Comparison of ENCODE assay signal across 20 cellular contexts in genomic region chr5:177538876-177539275, GRCh38. TPM values are rescaled to one million over a fixed set of nuclear protein-coding genes. Genes with fewer than 3 reads are reported as not detected.
DNase-seq lines count a peak whose midpoint lies in the region; ATAC-seq and TF ChIP-seq lines count a peak whose summit lies in the region.
"Had no signal": no experiment of that assay in that cellular context is flagged by ENCODE, and none has a peak within 500 bp of the region (broad histone marks: within the 10 kb centered on the region; RNA-seq: fewer than 3 reads in every experiment).

No MANE protein-coding gene starts in this region.

- ATAC-seq in GM19463 (IDR thresholded peaks at IDR 0.05; ENCODE audit: unreplicated experiment) = no peak
- ATAC-seq in T-helper 17 cell = no peak
- ATAC-seq: K562, natural killer cell had no signal

- H3K27me3 ChIP-seq in HL-60 (ENCODE audit: insufficient read depth, poor library complexity, severe bottlenecking) (no peaks in the 10 kb centered on the region), muscle layer of colon (ENCODE audit: control insufficient read depth in 1 of 2, insufficient read depth in 2 of 2, low read length in 2 of 2) (no peaks in the 10 kb centered on the region), stomach (no peaks in the 10 kb centered on the region)

- no peaks in the 10 kb centered on the region for H3K27me3 Mint-ChIP-seq in T-helper 17 cell
- H3K27me3 Mint-ChIP-seq: stimulated activated naive CD8-positive, alpha-beta T cell treated with anti-CD3 and anti-CD28 coated beads, Interleukin-15, Interleukin-2, amounts not matched to agents 100 ng/mL and 50 ng/mL, for 24 hours had no signal

- no peak for TF ChIP-seq EP300 in stomach (IDR thresholded peaks at IDR 0.05)

- H3K9ac ChIP-seq in muscle layer of colon (ENCODE audit: low read length) = no peak overlapping the region
- H3K9ac ChIP-seq: SK-N-SH had no signal

- peak overlapping the region; percentile 5 for H3K27ac ChIP-seq in HL-60 (replicated peaks)
- peak overlapping the region; percentile 57 for H3K27ac ChIP-seq in epithelial cell of prostate
- peak overlapping the region; percentile 10 for H3K27ac ChIP-seq in muscle layer of colon (ENCODE audit: low read depth, low read length)
- H3K27ac ChIP-seq in stomach = peak overlapping the region in 3 of 5 donors; percentile 50 to 63 (median 58)

- H3K36me3 ChIP-seq in muscle layer of colon (ENCODE audit: insufficient read depth, low read length) = peaks cover 23% of the 10 kb centered on the region
- H3K36me3 ChIP-seq in stomach = peaks cover 14 to 60% (median 52%) of the 10 kb centered on the region in 4 donors

- no peak overlapping the region for H3K27ac Mint-ChIP-seq in T-helper 17 cell
- H3K27ac Mint-ChIP-seq: natural killer cell; stimulated activated naive CD8-positive, alpha-beta T cell treated with anti-CD3 and anti-CD28 coated beads, Interleukin-15, Interleukin-2, amounts not matched to agents 100 ng/mL and 50 ng/mL, for 24 hours had no signal

- intact Hi-C loops in stomach (cut with DNase I; ENCODE audit: low total_unique reads) = no loop called here

- TF ChIP-seq POLR2A in stomach (IDR thresholded peaks at IDR 0.05) = no peak

- TF ChIP-seq CTCF in HL-60 (IDR thresholded peaks at IDR 0.05; ENCODE audit: insufficient read depth, low read length) = no peak
- no peak for TF ChIP-seq CTCF in stomach (IDR thresholded peaks at IDR 0.05)

- H3K4me1 Mint-ChIP-seq in T-helper 17 cell = peaks cover 18% of the 10 kb centered on the region

- H3K9me3 ChIP-seq in muscle layer of colon (ENCODE audit: low read length) = no peaks in the 10 kb centered on the region
- H3K9me3 ChIP-seq in stomach = no peaks in the 10 kb centered on the region
- H3K9me3 ChIP-seq in T-helper 17 cell (ENCODE audit: control insufficient read depth, low read length, poor library complexity, severe bottlenecking) = no peaks in the 10 kb centered on the region
- H3K9me3 ChIP-seq: SK-N-SH had no signal

- no peak for DNase-seq in HL-60 (ENCODE audit: low read depth in 1 of 2, low spot score in 1 of 2)
- DNase-seq in epithelial cell of prostate (ENCODE audit: low read depth, low spot score) = no peak
- no peak for DNase-seq in stomach
- no peak for DNase-seq in NCI-H446 (lab: John Stamatoyannopoulos, UW)
- no peak for DNase-seq in cerebellum (ENCODE audit: low spot score)
- no peak for DNase-seq in T-helper 17 cell
- DNase-seq: activated CD4-positive, alpha-beta T cell treated with anti-CD3 and anti-CD28 coated beads for 48 hours; activated CD8-positive, alpha-beta memory T cell treated with anti-CD3 and anti-CD28 coated beads, Interleukin-2, amount 50 U/mL, for 4 hours; activated naive CD4-positive, alpha-beta T cell treated with anti-CD3 and anti-CD28 coated beads, Interleukin-2, amount 50 U/mL, for 16 hours; dermis blood vessel endothelial cell; erythroblast; natural killer cell; NCI-H2081 treated with DMSO at 0.1 percent for 48 hours; NCI-H69; PC-3; SK-N-SH had no signal

- H3K4me3 ChIP-seq in HL-60 (replicated peaks; ENCODE audit: insufficient read depth, low read length) (no peak overlapping the region), muscle layer of colon (ENCODE audit: low read depth in 1 of 2, low read length in 2 of 2) (no peak overlapping the region), stomach (no peak overlapping the region)
- H3K4me3 ChIP-seq: K562 had no signal

- peaks cover 55% of the 10 kb centered on the region for H3K4me1 ChIP-seq in muscle layer of colon (ENCODE audit: insufficient read depth, low read length)
- peaks cover 13 to 68% (median 50%) of the 10 kb centered on the region in 4 donors for H3K4me1 ChIP-seq in stomach

- no peak overlapping the region for H3K4me3 Mint-ChIP-seq in T-helper 17 cell
- H3K4me3 Mint-ChIP-seq: natural killer cell; stimulated activated naive CD8-positive, alpha-beta T cell treated with anti-CD3 and anti-CD28 coated beads, Interleukin-15, Interleukin-2, amounts not matched to agents 100 ng/mL and 50 ng/mL, for 24 hours had no signal

- WGBS in stomach, 5 donors = 87 to 94% (median 92%) methylated on average over 10 of the region's 10 CpGs

- no peaks in the 10 kb centered on the region for H3K36me3 Mint-ChIP-seq in T-helper 17 cell (ENCODE audit: low read depth)
- H3K36me3 Mint-ChIP-seq: natural killer cell had no signal

RNA-seq across cellular contexts. Expression of gene FAM193B, which starts 15.5 kb away (rescaled TPM):
- 100 to 1,000 TPM in 3 of 5 donors, 10 to 100 TPM in 2; 40.4 to 316 (median 143) TPM for total RNA-seq in stomach
- polyA plus RNA-seq in stomach = 100 to 1,000 TPM; 106 to 140 (median 136) TPM
- total RNA-seq in cerebellum = 35.9 TPM
- 100 to 1,000 TPM; 143 to 167 TPM for total RNA-seq in T-helper 17 cell

RNA-seq across cellular contexts. Expression of gene DDX41, which starts 22.1 kb away (rescaled TPM):
- 100 to 1,000 TPM in 3 of 5 donors, 10 to 100 TPM in 2; 54.9 to 263 (median 128) TPM for total RNA-seq in stomach
- polyA plus RNA-seq in stomach = 10 to 100 TPM; 65.3 to 72.9 (median 71.0) TPM
- 50.5 TPM for total RNA-seq in cerebellum
- total RNA-seq in T-helper 17 cell = 10 to 100 TPM; 58.6 to 66.9 TPM

RNA-seq across cellular contexts. Expression of gene DOK3, which starts 29.2 kb away (rescaled TPM):
- 10 to 100 TPM in 1 of 5 donors, 1 to 10 TPM in 2, under 1 TPM in 1, not detected in 1; 0.43 to 31.2 (median 3.9) TPM for total RNA-seq in stomach
- 1 to 10 TPM; 2.4 to 6.0 (median 4.9) TPM for polyA plus RNA-seq in stomach
- total RNA-seq in cerebellum = 6.4 TPM
- total RNA-seq in T-helper 17 cell = 1 to 10 TPM; 5.1 to 8.0 TPM

RNA-seq across cellular contexts. Expression of gene PDLIM7, which starts 41.5 kb away (rescaled TPM):
- total RNA-seq in stomach = 100 to 1,000 TPM in 2 of 5 donors, 10 to 100 TPM in 3; 14.6 to 126 (median 97.0) TPM
- polyA plus RNA-seq in stomach = 100 to 1,000 TPM in 1 of 3 donors, 10 to 100 TPM in 2; 43.5 to 142 (median 76.6) TPM
- 10.4 TPM for total RNA-seq in cerebellum
- total RNA-seq in T-helper 17 cell = 10 to 100 TPM in 1 of 2 donors, 1 to 10 TPM in 1; 6.8 to 16.2 TPM

RNA-seq across cellular contexts. Expression of gene TMED9, which starts 53.1 kb away (rescaled TPM):
- total RNA-seq in stomach (100 to 1,000 TPM in 1 of 5 donors, 10 to 100 TPM in 3, 1 to 10 TPM in 1; 9.3 to 107 (median 85.3) TPM), cerebellum (20.1 TPM), T-helper 17 cell (10 to 100 TPM; 63.3 to 69.6 TPM)
- polyA plus RNA-seq in stomach = 100 to 1,000 TPM in 1 of 3 donors, 10 to 100 TPM in 2; 39.9 to 115 (median 99.8) TPM

Comparison
In these comparisons a context has a peak if more than half of its experiments do, and no peak if none do; other contexts are left out.
1. H3K27ac ChIP-seq: peak in every context shown above with its lines; median percentile 58 in stomach; 57 in epithelial cell of prostate; 10 in muscle layer of colon; 5 in HL-60.